Comparison of ENCODE assay signal across 9 cellular contexts in genomic region chr2:96762529-96763253, GRCh38. TPM values are rescaled to one million over a fixed set of nuclear protein-coding genes. Genes with fewer than 3 reads are reported as not detected.
DNase-seq lines count a peak whose midpoint lies in the region; ATAC-seq and TF ChIP-seq lines count a peak whose summit lies in the region.
"Had no signal": no experiment of that assay in that cellular context is flagged by ENCODE, and none has a peak within 500 bp of the region (broad histone marks: within the 10 kb centered on the region; RNA-seq: fewer than 3 reads in every experiment).

No MANE protein-coding gene starts in this region.

- DNase-seq in heart right ventricle (no peak), cardiac septum (ENCODE audit: low spot score) (no peak), SK-N-MC (ENCODE audit: low read depth, low spot score) (no peak), fibroblast of villous mesenchyme (ENCODE audit: low read depth) (no peak), lower leg skin (ENCODE audit: low spot score in 2 of 2) (no peak), COLO668 (lab: John Stamatoyannopoulos, UW; ENCODE audit: unreplicated experiment) (no peak)

- WGBS in heart right ventricle, 2 donors = 49 to 54% methylated on average over 14 of the region's 14 CpGs
- WGBS in lower leg skin, 2 donors = 20 to 23% methylated on average over 14 of the region's 14 CpGs

- intact Hi-C loops in heart right ventricle (cut with DNase I) = loop anchor here in 6 of 10 donors (5.0 to 10.0 kb wide), 5 partner anchors 40 to 218 kb away; partner anchors contain the start of genes KANSL3 (in 4 of the 6) and CNNM3 (in 1 of the 6)
- intact Hi-C loops in cardiac septum (cut with DNase I) = loop anchor here (2.0 to 5.0 kb wide), 3 partner anchors 38 to 210 kb away; partner anchors contain the start of gene ANKRD39
- intact Hi-C loops in lower leg skin (cut with DNase I; ENCODE audit: low total_unique reads) = no loop called here

- ATAC-seq in heart right ventricle = no peak
- no peak for ATAC-seq in GM21367 (IDR thresholded peaks at IDR 0.05; ENCODE audit: unreplicated experiment)

- peak overlapping the region; percentile 99 for H3K4me2 ChIP-seq in skeletal muscle satellite cell (ENCODE audit: low read length)

- H3K36me3 ChIP-seq in heart right ventricle (no peaks in the 10 kb centered on the region), SK-N-MC (ENCODE audit: insufficient read depth, low read length) (no peaks in the 10 kb centered on the region), skeletal muscle satellite cell (ENCODE audit: insufficient read depth, low read length) (no peaks in the 10 kb centered on the region)

- H3K9ac ChIP-seq in SK-N-MC (ENCODE audit: insufficient read length) (peak overlapping the region; percentile 49), skeletal muscle satellite cell (ENCODE audit: low read depth, low read length) (no peak overlapping the region)

- peak overlapping the region in 9 of 10 donors; percentile 1 to 88 (median 63) for H3K4me3 ChIP-seq in heart right ventricle
- peak overlapping the region; percentile 78 for H3K4me3 ChIP-seq in SK-N-MC
- H3K4me3 ChIP-seq in fibroblast of villous mesenchyme (ENCODE audit: low read depth, low read length) = peak overlapping the region; percentile 31
- peak overlapping the region; percentile 60 for H3K4me3 ChIP-seq in skeletal muscle satellite cell (ENCODE audit: low read length)
- H3K4me3 ChIP-seq in lower leg skin (ENCODE audit: low read depth, poor library complexity, severe bottlenecking) = no peak overlapping the region

- peaks cover 8 to 46% (median 42%) of the 10 kb centered on the region in 9 donors for H3K4me1 ChIP-seq in heart right ventricle
- H3K4me1 ChIP-seq in skeletal muscle satellite cell (ENCODE audit: control insufficient read depth, insufficient read depth, low read length) = peaks cover 39% of the 10 kb centered on the region

- H3K27ac ChIP-seq in heart right ventricle (peak overlapping the region in 6 of 10 donors; percentile 10 to 42 (median 37)), SK-N-MC (no peak overlapping the region)
- H3K27ac ChIP-seq: epithelial cell of prostate had no signal

- H3K9me3 ChIP-seq in heart right ventricle = no peaks in the 10 kb centered on the region
- no peaks in the 10 kb centered on the region for H3K9me3 ChIP-seq in SK-N-MC (ENCODE audit: low read depth, low read length)
- no peaks in the 10 kb centered on the region for H3K9me3 ChIP-seq in skeletal muscle satellite cell (replicated peaks; ENCODE audit: low read length)

- no peak for TF ChIP-seq POLR2A in lower leg skin (IDR thresholded peaks at IDR 0.05)

- TF ChIP-seq CTCF in heart right ventricle (IDR thresholded peaks at IDR 0.05) (no peak), fibroblast of villous mesenchyme (IDR thresholded peaks at IDR 0.05; ENCODE audit: insufficient read depth, low read depth, low read length) (no peak), lower leg skin (IDR thresholded peaks at IDR 0.05) (no peak)

- H3K27me3 ChIP-seq in heart right ventricle (no peaks in the 10 kb centered on the region), skeletal muscle satellite cell (ENCODE audit: control insufficient read depth, insufficient read depth, low read length) (no peaks in the 10 kb centered on the region)

RNA-seq across cellular contexts. Expression of gene CNNM4, which starts 2.0 kb away (rescaled TPM):
- 10 to 100 TPM; 19.1 to 59.7 (median 34.8) TPM for total RNA-seq in heart right ventricle
- polyA plus RNA-seq in heart right ventricle = 10 to 100 TPM in 1 of 2 donors, 1 to 10 TPM in 1; 4.3 to 10.1 TPM
- 36.8 TPM for total RNA-seq in cardiac septum
- total RNA-seq in fibroblast of villous mesenchyme = 3.9 and 5.6 TPM in 2 replicates
- total RNA-seq in skeletal muscle satellite cell (2012; rRNA removed) = 1.7 and 1.8 TPM in 2 replicates
- 10 to 100 TPM; 17.4 to 29.1 (median 22.2) TPM for total RNA-seq in lower leg skin

RNA-seq across cellular contexts. Expression of gene LMAN2L, which starts 22.8 kb away (rescaled TPM):
- total RNA-seq in heart right ventricle (10 to 100 TPM; 13.3 to 30.9 (median 18.8) TPM), cardiac septum (17.0 TPM), fibroblast of villous mesenchyme (15.1 and 31.1 TPM in 2 replicates), lower leg skin (10 to 100 TPM; 17.2 to 21.5 (median 19.1) TPM)
- 10 to 100 TPM; 11.0 to 31.4 TPM for polyA plus RNA-seq in heart right ventricle
- 7.9 TPM in 2 replicates for total RNA-seq in skeletal muscle satellite cell (2012; rRNA removed)

RNA-seq across cellular contexts. Expression of gene CNNM3, which starts 53.4 kb away (rescaled TPM):
- total RNA-seq in heart right ventricle (10 to 100 TPM in 8 of 10 donors, 1 to 10 TPM in 2; 7.4 to 18.3 (median 13.8) TPM), cardiac septum (10.7 TPM), fibroblast of villous mesenchyme (6.4 and 8.6 TPM in 2 replicates), lower leg skin (10 to 100 TPM; 15.4 to 30.0 (median 18.8) TPM)
- 1 to 10 TPM; 4.0 to 8.3 TPM for polyA plus RNA-seq in heart right ventricle
- 1.8 and 2.4 TPM in 2 replicates for total RNA-seq in skeletal muscle satellite cell (2012; rRNA removed)
